ENCODE assay signal across 21 cellular contexts in genomic region chr7:106278695-106279094, GRCh38. TPM values are rescaled to one million over a fixed set of nuclear protein-coding genes. Genes with fewer than 3 reads are reported as not detected.
DNase-seq lines count a peak whose midpoint lies in the region; ATAC-seq and TF ChIP-seq lines count a peak whose summit lies in the region.
"Had no signal": no experiment of that assay in that cellular context is flagged by ENCODE, and none has a peak within 500 bp of the region (broad histone marks: within the 10 kb centered on the region; RNA-seq: fewer than 3 reads in every experiment).

No MANE protein-coding gene starts in this region.

- H3K4me1 ChIP-seq in endodermal cell (ENCODE audit: control insufficient read depth, insufficient read depth, low read length): no peaks in the 10 kb centered on the region
- H3K4me1 ChIP-seq: BE2C had no signal

- H3K9me3 ChIP-seq in endodermal cell (ENCODE audit: control insufficient read depth, low read length): no peaks in the 10 kb centered on the region
- H3K9me3 ChIP-seq: ascending aorta, BE2C, gastrocnemius medialis, sigmoid colon, suprapubic skin had no signal

- H3K27ac Mint-ChIP-seq in activated CD4-positive, alpha-beta T cell treated with anti-CD3 and anti-CD28 coated beads, Interleukin-2, amount 10 ng/mL, durations not matched to agents 24 days and 14 days: peak overlapping the region; percentile 69
- H3K27ac Mint-ChIP-seq in Calu3 (ENCODE audit: unreplicated experiment) (peak overlapping the region; percentile 84), endodermal cell (peak overlapping the region; percentile 32)
- peak overlapping the region; percentile 42 for H3K27ac Mint-ChIP-seq in activated CD4-positive, alpha-beta memory T cell treated with anti-CD3 and anti-CD28 coated beads, Interleukin-2, amount 10 ng/mL, durations not matched to agents 7 days and 5 days
- H3K27ac Mint-ChIP-seq: neural progenitor cell, progenitor cell of endocrine pancreas had no signal

- TF ChIP-seq CTCF in Calu3 (IDR thresholded peaks at IDR 0.05; ENCODE audit: unreplicated experiment): no peak
- TF ChIP-seq CTCF in endodermal cell (conservative IDR thresholded peaks at IDR 0.05): no peak

- CTCF ChIA-PET in Calu3 (lab: Charles Lee): interaction anchor here (0.9 to 1.4 kb wide), 2 partner anchors 67 to 183 kb away, joined by 3 to 9 read pairs; no protein-coding TSS in a partner anchor
- CTCF ChIA-PET in activated CD4-positive, alpha-beta memory T cell treated with anti-CD3 and anti-CD28 coated beads, Interleukin-2, amount 10 ng/mL, durations not matched to agents 7 days and 5 days (lab: Charles Lee): interaction anchor here (1.7 to 2.0 kb wide), 2 partner anchors 13 to 184 kb away, joined by 5 to 7 read pairs; no protein-coding TSS in a partner anchor

- DNase-seq in activated CD4-positive, alpha-beta T cell treated with anti-CD3 and anti-CD28 coated beads, Interleukin-2, amount 10 ng/mL, durations not matched to agents 24 days and 14 days: no peak
- DNase-seq in activated CD4-positive, alpha-beta T cell treated with anti-CD3 and anti-CD28 coated beads for 1 hour: no peak
- DNase-seq in Calu3 (no peak), endodermal cell (no peak), left ventricle myocardium superior (no peak), amniotic stem cell (lab: John Stamatoyannopoulos, UW) (no peak)
- DNase-seq in activated CD4-positive, alpha-beta memory T cell treated with anti-CD3 and anti-CD28 coated beads, Interleukin-2, amount 10 ng/mL, durations not matched to agents 7 days and 5 days: no peak
- DNase-seq: activated effector memory CD4-positive, alpha-beta T cell treated with Interleukin-2 at 50 U/mL for 16 hours; BE2C; COR-L47; gastrocnemius medialis; GOT3; islet precursor cell; NCI-H1417; NCI-H2107; sigmoid colon had no signal

- POLR2A ChIA-PET in activated CD4-positive, alpha-beta memory T cell treated with anti-CD3 and anti-CD28 coated beads, Interleukin-2, amount 10 ng/mL, durations not matched to agents 7 days and 5 days (lab: Charles Lee): interaction anchor here (1.1 to 2.0 kb wide), 3 partner anchors 9 to 146 kb away, joined by 3 to 8 read pairs (median 7); no protein-coding TSS in a partner anchor

- intact Hi-C loops in activated CD4-positive, alpha-beta T cell treated with anti-CD3 and anti-CD28 coated beads, Interleukin-2, amount 10 ng/mL, durations not matched to agents 24 days and 14 days (cut with micrococcal nuclease): loop anchor here (2.0 kb wide), 1 partner anchor 18 kb away; no protein-coding TSS in a partner anchor
- intact Hi-C loops in Calu3 (cut with micrococcal nuclease; ENCODE audit: unreplicated experiment): no loop called here
- intact Hi-C loops in left ventricle myocardium superior (cut with micrococcal nuclease): no loop called here

- no peaks in the 10 kb centered on the region for H3K27me3 Mint-ChIP-seq in activated CD4-positive, alpha-beta T cell treated with anti-CD3 and anti-CD28 coated beads, Interleukin-2, amount 10 ng/mL, durations not matched to agents 24 days and 14 days
- no peaks in the 10 kb centered on the region for H3K27me3 Mint-ChIP-seq in Calu3 (ENCODE audit: unreplicated experiment)
- no peaks in the 10 kb centered on the region for H3K27me3 Mint-ChIP-seq in activated CD4-positive, alpha-beta memory T cell treated with anti-CD3 and anti-CD28 coated beads, Interleukin-2, amount 10 ng/mL, durations not matched to agents 7 days and 5 days
- no peaks in the 10 kb centered on the region for H3K27me3 Mint-ChIP-seq in endodermal cell (ENCODE audit: insufficient read depth)
- H3K27me3 Mint-ChIP-seq: progenitor cell of endocrine pancreas had no signal

- peaks cover 73% of the 10 kb centered on the region for H3K36me3 ChIP-seq in endodermal cell (ENCODE audit: control insufficient read depth, insufficient read depth, low read length)
- H3K36me3 ChIP-seq: neural progenitor cell had no signal

- no peak overlapping the region for H3K9ac ChIP-seq in endodermal cell (ENCODE audit: extremely low read depth, low read length, poor library complexity, severe bottlenecking)
- H3K9ac ChIP-seq: neural progenitor cell had no signal

- ATAC-seq in left ventricle myocardium superior (no peak), HG02981 (IDR thresholded peaks at IDR 0.05; ENCODE audit: unreplicated experiment) (no peak)
- ATAC-seq: gastrocnemius medialis had no signal

- H3K9me3 Mint-ChIP-seq in activated CD4-positive, alpha-beta T cell treated with anti-CD3 and anti-CD28 coated beads, Interleukin-2, amount 10 ng/mL, durations not matched to agents 24 days and 14 days: peaks cover 7% of the 10 kb centered on the region
- no peaks in the 10 kb centered on the region for H3K9me3 Mint-ChIP-seq in Calu3 (ENCODE audit: low read depth, unreplicated experiment)
- no peaks in the 10 kb centered on the region for H3K9me3 Mint-ChIP-seq in activated CD4-positive, alpha-beta memory T cell treated with anti-CD3 and anti-CD28 coated beads, Interleukin-2, amount 10 ng/mL, durations not matched to agents 7 days and 5 days
- no peaks in the 10 kb centered on the region for H3K9me3 Mint-ChIP-seq in endodermal cell
- H3K9me3 Mint-ChIP-seq: neural progenitor cell had no signal

- no peak overlapping the region for H3K27ac ChIP-seq in endodermal cell (ENCODE audit: low read depth, low read length)
- H3K27ac ChIP-seq: ascending aorta, gastrocnemius medialis, neural progenitor cell, sigmoid colon, suprapubic skin had no signal

- BruUV-seq in Calu3 (replicated peaks; lab: Mats Ljungman, UMichigan): no TSS peak

- WGBS in endodermal cell (ENCODE audit: insufficient coverage in 1 of 2, insufficient read length in 1 of 2), 2 experiments: 92 to 100% methylated on average over 1 to 2 of the region's 2 CpGs

- peak overlapping the region; percentile 74 for H3K4me3 ChIP-seq in endodermal cell (ENCODE audit: low read length)
- H3K4me3 ChIP-seq: ascending aorta, gastrocnemius medialis, neural progenitor cell, sigmoid colon, suprapubic skin had no signal

- no peaks in the 10 kb centered on the region for H3K27me3 ChIP-seq in endodermal cell (ENCODE audit: control insufficient read depth, insufficient read depth, low read length, poor library complexity, severe bottlenecking)
- H3K27me3 ChIP-seq: ascending aorta, BE2C, gastrocnemius medialis, neural progenitor cell, sigmoid colon, suprapubic skin had no signal

- peaks cover 54% of the 10 kb centered on the region for H3K4me1 Mint-ChIP-seq in activated CD4-positive, alpha-beta T cell treated with anti-CD3 and anti-CD28 coated beads, Interleukin-2, amount 10 ng/mL, durations not matched to agents 24 days and 14 days
- H3K4me1 Mint-ChIP-seq in Calu3 (ENCODE audit: low read depth, unreplicated experiment) (peaks cover 30% of the 10 kb centered on the region), endodermal cell (peaks cover 11% of the 10 kb centered on the region)
- H3K4me1 Mint-ChIP-seq in activated CD4-positive, alpha-beta memory T cell treated with anti-CD3 and anti-CD28 coated beads, Interleukin-2, amount 10 ng/mL, durations not matched to agents 7 days and 5 days: peaks cover 61% of the 10 kb centered on the region

- peak overlapping the region; percentile 36 for H3K4me3 Mint-ChIP-seq in activated CD4-positive, alpha-beta T cell treated with anti-CD3 and anti-CD28 coated beads, Interleukin-2, amount 10 ng/mL, durations not matched to agents 24 days and 14 days
- H3K4me3 Mint-ChIP-seq in Calu3 (ENCODE audit: low read depth, unreplicated experiment) (peak overlapping the region; percentile 92), endodermal cell (no peak overlapping the region)
- no peak overlapping the region for H3K4me3 Mint-ChIP-seq in activated CD4-positive, alpha-beta memory T cell treated with anti-CD3 and anti-CD28 coated beads, Interleukin-2, amount 10 ng/mL, durations not matched to agents 7 days and 5 days
- H3K4me3 Mint-ChIP-seq: neural progenitor cell had no signal

- H3K36me3 Mint-ChIP-seq in activated CD4-positive, alpha-beta T cell treated with anti-CD3 and anti-CD28 coated beads, Interleukin-2, amount 10 ng/mL, durations not matched to agents 24 days and 14 days (ENCODE audit: low read depth): peaks cover 76% of the 10 kb centered on the region
- H3K36me3 Mint-ChIP-seq in Calu3 (ENCODE audit: insufficient read depth, unreplicated experiment) (peaks cover 98% of the 10 kb centered on the region), endodermal cell (ENCODE audit: low read depth) (peaks cover 36% of the 10 kb centered on the region)
- peaks cover 61% of the 10 kb centered on the region for H3K36me3 Mint-ChIP-seq in activated CD4-positive, alpha-beta memory T cell treated with anti-CD3 and anti-CD28 coated beads, Interleukin-2, amount 10 ng/mL, durations not matched to agents 7 days and 5 days (ENCODE audit: low read depth)

RNA-seq across cellular contexts. Expression of gene NAMPT, which starts 6.1 kb away (rescaled TPM):
- total RNA-seq in activated CD4-positive, alpha-beta T cell treated with anti-CD3 and anti-CD28 coated beads, Interleukin-2, amount 10 ng/mL, durations not matched to agents 24 days and 14 days: 480 and 484 TPM in 2 replicates
- 343 and 364 TPM in 2 replicates for total RNA-seq in Calu3 (2022)
- 100 to 1,000 TPM; 130 to 134 TPM for total RNA-seq in activated CD4-positive, alpha-beta memory T cell treated with anti-CD3 and anti-CD28 coated beads, Interleukin-2, amount 10 ng/mL, durations not matched to agents 7 days and 5 days
- total RNA-seq in endodermal cell: 100 to 1,000 TPM; 101 to 111 TPM
- polyA plus RNA-seq in endodermal cell (2013, experiment 1 of 2): 65.9 TPM
- polyA plus RNA-seq in endodermal cell (2013, experiment 2 of 2): 60.9 TPM
- 198 TPM for total RNA-seq in left ventricle myocardium superior

Comparison
In these comparisons a context has a peak if more than half of its experiments do, and no peak if none do; other contexts are left out.
1. H3K27ac Mint-ChIP-seq: peak in every context shown above with its lines; median percentile 84 in Calu3; 69 in activated CD4-positive, alpha-beta T cell treated with anti-CD3 and anti-CD28 coated beads, Interleukin-2, amount 10 ng/mL, durations not matched to agents 24 days and 14 days; 42 in activated CD4-positive, alpha-beta memory T cell treated with anti-CD3 and anti-CD28 coated beads, Interleukin-2, amount 10 ng/mL, durations not matched to agents 7 days and 5 days; 32 in endodermal cell.
2. H3K4me3 Mint-ChIP-seq: peak in activated CD4-positive, alpha-beta T cell treated with anti-CD3 and anti-CD28 coated beads, Interleukin-2, amount 10 ng/mL, durations not matched to agents 24 days and 14 days (single experiment) and Calu3 (single experiment); none in activated CD4-positive, alpha-beta memory T cell treated with anti-CD3 and anti-CD28 coated beads, Interleukin-2, amount 10 ng/mL, durations not matched to agents 7 days and 5 days (single experiment) and endodermal cell (single experiment).